12 cellular contexts compared by ENCODE assay signal in genomic region chr3:99877180-99877579, GRCh38. TPM values are rescaled to one million over a fixed set of nuclear protein-coding genes. Genes with fewer than 3 reads are reported as not detected.
A peak's percentile ranks its signal among the peaks of the same experiment; 100 is the strongest.
DNase-seq lines count a peak whose midpoint lies in the region; ATAC-seq, FAIRE-seq and TF ChIP-seq lines count a peak whose summit lies in the region.
"Had no signal": no experiment of that assay in that cellular context is flagged by ENCODE, and none has a peak within 500 bp of the region (broad histone marks: within the 10 kb centered on the region; RNA-seq: fewer than 3 reads in every experiment).

No MANE protein-coding gene starts in this region.

- H3K27me3 ChIP-seq in HepG2 (ENCODE audit: control insufficient read depth in 1 of 2, insufficient read depth in 2 of 2, low read length in 2 of 2) (no peaks in the 10 kb centered on the region; a peak in 1 of 5 replicates), right lobe of liver (no peaks in the 10 kb centered on the region), parathyroid adenoma (ENCODE audit: control insufficient read depth, insufficient read depth, low read length) (no peaks in the 10 kb centered on the region)

- in situ Hi-C loops in HepG2 (cut with HindIII; ENCODE audit: extremely low pct_ligation_motif_present, low pct_unique_long_range_greater_than_20kb): loop anchor here (10.0 kb wide), 1 partner anchor 168 kb away; no protein-coding TSS in a partner anchor

- H3K9me3 ChIP-seq in HepG2 (ENCODE audit: low read length): no peaks in the 10 kb centered on the region
- H3K9me3 ChIP-seq in right lobe of liver: no peaks in the 10 kb centered on the region
- H3K9me3 ChIP-seq in parathyroid adenoma (ENCODE audit: control insufficient read depth, low read length): no peaks in the 10 kb centered on the region

- peak overlapping the region in 2 of 3 experiments; percentile 83 to 92; a peak in 2 of 6 replicates for H3K4me3 ChIP-seq in HepG2 (replicated peaks in 1 of 3; ENCODE audit: insufficient read depth in 1 of 3, low read depth in 2 of 3, low read length in 3 of 3)
- no peak overlapping the region for H3K4me3 ChIP-seq in right lobe of liver
- H3K4me3 ChIP-seq in parathyroid adenoma (ENCODE audit: low read depth, low read length): peak overlapping the region; percentile 54

- no peak for FAIRE-seq in HepG2 (lab: Jason Lieb, UNC)

- POLR2A ChIA-PET in HepG2 (lab: Yijun Ruan, JAX): interaction anchor here (1.1 to 3.6 kb wide), 10 partner anchors 17 to 383 kb away, joined by 3 to 18 read pairs (median 6); partner anchors contain the start of gene TBC1D23

- CTCF ChIA-PET in HepG2 (lab: Yijun Ruan, JAX; ENCODE audit: low intra/inter-chr PET ratio, low total read pairs): no interaction called here

- no peak for TF ChIP-seq EP300 in HepG2 (IDR thresholded peaks at IDR 0.05; ENCODE audit: low read depth in 2 of 2, low read length in 2 of 2)
- no peak for TF ChIP-seq EP300 in HepG2 (CRISPR knock-in tag; IDR thresholded peaks at IDR 0.05; ENCODE audit: borderline replicate concordance)

- peak overlapping the region; percentile 99 for H3K9ac ChIP-seq in HepG2 (ENCODE audit: insufficient read depth, low read depth, low read length)
- no peak overlapping the region for H3K9ac ChIP-seq in parathyroid adenoma

- H2AFZ ChIP-seq in HepG2 (ENCODE audit: low read length) (no peak overlapping the region), parathyroid adenoma (no peak overlapping the region)

- no peak for TF ChIP-seq RAD21 in HepG2 (CRISPR knock-in tag; IDR thresholded peaks at IDR 0.05)

- H3K79me2 ChIP-seq in HepG2 (ENCODE audit: insufficient read depth, low read length): peaks cover 47% of the 10 kb centered on the region
- H3K79me2 ChIP-seq in parathyroid adenoma: no peaks in the 10 kb centered on the region

- H3K4me1 ChIP-seq in HepG2 (ENCODE audit: insufficient read depth, low read length) (peaks cover 44% of the 10 kb centered on the region), right lobe of liver (no peaks in the 10 kb centered on the region), parathyroid adenoma (peaks cover 6% of the 10 kb centered on the region)

- no TSS peak for BruUV-seq in HepG2 (replicated peaks; lab: Mats Ljungman, UMichigan)

- intact Hi-C loops in HepG2 (cut with micrococcal nuclease; ENCODE audit: unreplicated experiment) (loop anchor here (2.0 to 5.0 kb wide), 2 partner anchors 44 to 185 kb away; no protein-coding TSS in a partner anchor), right lobe of liver (cut with DNase I) (no loop called here)

- DNase-seq in HepG2 (ENCODE audit: low spot score) (no peak), right lobe of liver (no peak), epithelial cell of prostate (ENCODE audit: low read depth, low spot score) (no peak), NCI-H774 (lab: John Stamatoyannopoulos, UW) (no peak), SKM-1 (lab: John Stamatoyannopoulos, UW; ENCODE audit: unreplicated experiment) (no peak), amygdala (lab: John Stamatoyannopoulos, UW) (no peak)
- no peak for DNase-seq in activated CD4-positive, CD25-positive, alpha-beta regulatory T cell treated with anti-CD3 and anti-CD28 coated beads, Interleukin-2, amount 50 U/mL, for 72 hours
- DNase-seq: activated effector memory CD4-positive, alpha-beta T cell treated with Interleukin-2 at 50 U/mL for 16 hours; hypothalamus; NCI-H1092; NCI-H524 had no signal

- no peak for TF ChIP-seq POLR2A in HepG2 (IDR thresholded peaks at IDR 0.05; ENCODE audit: insufficient read depth in 1 of 2, low read depth in 2 of 2, low read length in 2 of 2)
- no peak for TF ChIP-seq POLR2A in right lobe of liver (IDR thresholded peaks at IDR 0.05)

- H3K27ac ChIP-seq in HepG2 (ENCODE audit: extremely low read length, insufficient read depth, low read length) (peak overlapping the region; percentile 86), right lobe of liver (peak overlapping the region in 1 of 3 donors; percentile 74), epithelial cell of prostate (peak overlapping the region; percentile 58), parathyroid adenoma (peak overlapping the region; percentile 90)

- TF ChIP-seq CTCF in HepG2 (CRISPR knock-in tag; IDR thresholded peaks at IDR 0.05) (no peak), right lobe of liver (IDR thresholded peaks at IDR 0.05) (no peak), parathyroid adenoma (IDR thresholded peaks at IDR 0.05) (no peak)

- WGBS in HepG2 (ENCODE audit: low lambda C conversion rate): 91% methylated on average over 2 of the region's 2 CpGs
- WGBS in right lobe of liver (ENCODE audit: insufficient coverage, low coverage, low lambda C conversion rate, missing lambda C conversion rate): 94% methylated on average over 2 of the region's 2 CpGs

- H4K20me1 ChIP-seq in HepG2 (ENCODE audit: insufficient read depth, low read length): peaks cover 14% of the 10 kb centered on the region

- H3K36me3 ChIP-seq in HepG2 (replicated peaks in 1 of 2; ENCODE audit: control insufficient read depth in 1 of 2, insufficient read depth in 2 of 2, low read length in 2 of 2) (no peaks in the 10 kb centered on the region), right lobe of liver (no peaks in the 10 kb centered on the region), parathyroid adenoma (ENCODE audit: control insufficient read depth, insufficient read depth, low read length) (no peaks in the 10 kb centered on the region)

- ATAC-seq in HepG2 (no peak), right lobe of liver (no peak)

- H3K4me2 ChIP-seq in HepG2 (ENCODE audit: low read depth, low read length) (peak overlapping the region; percentile 92), parathyroid adenoma (ENCODE audit: low read length) (no peak overlapping the region)

TF ChIP-seq in HepG2, 621 proteins besides CTCF, POLR2A, EP300 and RAD21:
- no peak for TF ChIP-seq SYNCRIP (IDR thresholded peaks at IDR 0.05; ENCODE audit: insufficient read depth, low read depth, low read length)
- no peak for TF ChIP-seq NKX3-1 (CRISPR knock-in tag; IDR thresholded peaks at IDR 0.05)
- peak; percentile 58; the same call in 1 of the 2 replicates for TF ChIP-seq PAF1 (CRISPR knock-in tag; IDR thresholded peaks at IDR 0.05)
- TF ChIP-seq TFAP4 (IDR thresholded peaks at IDR 0.05; ENCODE audit: borderline replicate concordance, low read depth): no peak
TF ChIP-seq in HepG2: peak in this region for 1.

RNA-seq across cellular contexts. Expression of gene CMSS1, which starts 59.5 kb away (rescaled TPM):
- total RNA-seq in HepG2 (2016; rRNA removed; fragmentation: Illumina TruSeq; extraction: Trizol) (48.7 and 84.6 TPM in 2 replicates), right lobe of liver (10 to 100 TPM; 10.1 to 14.6 (median 11.6) TPM)
- 22.7 and 23.9 TPM in 2 replicates for total RNA-seq in HepG2 (2016; cell fraction: cytosol; rRNA removed; fragmentation: Illumina TruSeq; extraction: Trizol; ENCODE audit: low read depth)
- 58.0 and 83.6 TPM in 2 replicates for total RNA-seq in HepG2 (2016; cell fraction: insoluble cytoplasmic fraction; rRNA removed; fragmentation: Illumina TruSeq; extraction: Trizol)
- total RNA-seq in HepG2 (2016; cell fraction: membrane; rRNA removed; fragmentation: Illumina TruSeq; extraction: Trizol): 35.7 and 38.1 TPM in 2 replicates
- total RNA-seq in HepG2 (2016; cell fraction: nucleus; rRNA removed; fragmentation: Illumina TruSeq; extraction: Trizol): 32.8 and 34.1 TPM in 2 replicates
- 4.2 and 6.4 TPM in 2 replicates for polyA plus RNA-seq in HepG2 (2011; rRNA removed)
- 2.9 and 4.7 TPM in 2 replicates for polyA plus RNA-seq in HepG2 (2011; cell fraction: cytosol; rRNA removed)
- polyA plus RNA-seq in HepG2 (2011; cell fraction: nucleus; rRNA removed): 1.4 and 2.2 TPM in 2 replicates
- polyA plus RNA-seq in HepG2 (2012): 21.0 and 28.1 TPM in 2 replicates
- polyA plus RNA-seq in HepG2 (2016; cell fraction: cytosol; fragmentation: Illumina TruSeq; extraction: Trizol; ENCODE audit: low read depth): 25.4 and 39.7 TPM in 2 replicates
- polyA plus RNA-seq in HepG2 (2016; cell fraction: insoluble cytoplasmic fraction; fragmentation: Illumina TruSeq; extraction: Trizol; ENCODE audit: low read depth): 89.7 and 91.9 TPM in 2 replicates
- 36.2 and 40.4 TPM in 2 replicates for polyA plus RNA-seq in HepG2 (2016; cell fraction: membrane; fragmentation: Illumina TruSeq; extraction: Trizol; ENCODE audit: low read depth)
- polyA plus RNA-seq in HepG2 (2016; cell fraction: nucleus; fragmentation: Illumina TruSeq; extraction: Trizol; ENCODE audit: insufficient read depth, low read depth): 38.0 and 40.1 TPM in 2 replicates
- 6.4 and 8.1 TPM in 2 replicates for polyA minus RNA-seq in HepG2 (2011; rRNA and poly(A)+ RNA removed; ENCODE audit: low replicate concordance)
- 5.3 and 6.2 TPM in 2 replicates for polyA minus RNA-seq in HepG2 (2011; cell fraction: cytosol; rRNA and poly(A)+ RNA removed)
- polyA minus RNA-seq in HepG2 (2011; cell fraction: nucleus; rRNA and poly(A)+ RNA removed): 8.4 and 9.8 TPM in 2 replicates

Comparison
In these comparisons a context has a peak if more than half of its experiments do, and no peak if none do; other contexts are left out.
1. H3K4me3 ChIP-seq: peak in HepG2 (2 of 3) and parathyroid adenoma (single experiment); none in right lobe of liver (0 of 3).